In the genomic region with DNA sequence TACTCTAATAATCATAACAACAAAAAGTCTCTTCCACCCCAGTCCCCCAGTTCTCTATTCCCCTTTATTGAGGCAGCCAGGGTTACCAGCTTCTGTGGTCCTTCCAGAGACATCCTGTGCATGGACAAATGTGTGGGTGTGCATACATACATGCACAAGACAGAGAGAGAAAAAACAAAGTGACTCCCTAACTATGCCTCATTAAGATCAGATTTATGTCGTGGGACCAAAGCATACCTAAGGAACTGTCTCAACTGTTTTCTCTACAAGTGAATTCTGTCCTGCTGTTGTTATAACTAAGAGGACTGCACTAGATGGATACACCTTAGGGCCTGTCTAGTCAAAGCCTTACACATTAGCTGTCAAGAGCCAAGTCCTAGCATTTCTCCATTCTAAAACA, we compare ENCODE assay signal across 27 cellular contexts.
DNase-seq lines count a peak whose midpoint lies in the region; ATAC-seq and TF ChIP-seq lines count a peak whose summit lies in the region.
"Had no signal": no experiment of that assay in that cellular context is flagged by ENCODE, and none has a peak within 500 bp of the region (broad histone marks: within the 10 kb centered on the region; RNA-seq: fewer than 3 reads in every experiment).

No MANE protein-coding gene starts in this region.

- no peaks in the 10 kb centered on the region; the same call in 1 of the 2 replicates for H3K36me3 ChIP-seq in Panc1 (ENCODE audit: control insufficient read depth, insufficient read depth, low read length)
- H3K36me3 ChIP-seq: BLaER1, neutrophil, WERI-Rb-1 had no signal

- no peaks in the 10 kb centered on the region for H3K36me3 Mint-ChIP-seq in activated CD4-positive, alpha-beta T cell treated with anti-CD3 and anti-CD28 coated beads, Interleukin-2, amount 10 ng/mL, durations not matched to agents 24 days and 14 days (ENCODE audit: low read depth)
- no peaks in the 10 kb centered on the region for H3K36me3 Mint-ChIP-seq in stimulated activated memory B cell treated with anti-CD40 and anti-IgM and Interleukin-4, amounts not matched to agents 10 μg/mL and 1 μg/mL and 100 μg/mL, for 72 hours

- H3K4me3 Mint-ChIP-seq in activated CD4-positive, alpha-beta T cell treated with anti-CD3 and anti-CD28 coated beads, Interleukin-2, amount 10 ng/mL, durations not matched to agents 24 days and 14 days, result no peak overlapping the region
- H3K4me3 Mint-ChIP-seq in stimulated activated memory B cell treated with anti-CD40 and anti-IgM and Interleukin-4, amounts not matched to agents 10 μg/mL and 1 μg/mL and 100 μg/mL, for 72 hours, result no peak overlapping the region
- H3K4me3 Mint-ChIP-seq: activated CD4-positive, alpha-beta memory T cell treated with anti-CD3 and anti-CD28 coated beads, Interleukin-2, amount 10 ng/mL, durations not matched to agents 7 days and 5 days; activated T-cell treated with anti-CD3 and anti-CD28 coated beads, Interleukin-2, amount 50 U/mL, for 4 hours had no signal

- H3K4me1 Mint-ChIP-seq in activated CD4-positive, alpha-beta T cell treated with anti-CD3 and anti-CD28 coated beads, Interleukin-2, amount 10 ng/mL, durations not matched to agents 24 days and 14 days, result peaks cover 54% of the 10 kb centered on the region
- peaks cover 61% of the 10 kb centered on the region for H3K4me1 Mint-ChIP-seq in stimulated activated memory B cell treated with anti-CD40 and anti-IgM and Interleukin-4, amounts not matched to agents 10 μg/mL and 1 μg/mL and 100 μg/mL, for 72 hours

- peak overlapping the region; percentile 40 for H3K27ac Mint-ChIP-seq in activated CD4-positive, alpha-beta T cell treated with anti-CD3 and anti-CD28 coated beads, Interleukin-2, amount 10 ng/mL, durations not matched to agents 24 days and 14 days
- peak overlapping the region; percentile 59 for H3K27ac Mint-ChIP-seq in stimulated activated memory B cell treated with anti-CD40 and anti-IgM and Interleukin-4, amounts not matched to agents 10 μg/mL and 1 μg/mL and 100 μg/mL, for 72 hours
- H3K27ac Mint-ChIP-seq: activated CD4-positive, alpha-beta memory T cell treated with anti-CD3 and anti-CD28 coated beads, Interleukin-2, amount 10 ng/mL, durations not matched to agents 7 days and 5 days; T-helper 2 cell treated with Interferon-gamma antibody and Interleukin-4, amounts not matched to agents 5 μg/mL and 100 μg/mL, for 36 hours had no signal

- no peaks in the 10 kb centered on the region for H3K27me3 ChIP-seq in Panc1 (ENCODE audit: control insufficient read depth, insufficient read depth, low read length)
- H3K27me3 ChIP-seq: BLaER1, body of pancreas, neutrophil, SJSA1 had no signal

- POLR2A ChIA-PET in Panc1 (lab: Charles Lee), result interaction anchor here (0.6 kb wide), 1 partner anchor 373 kb away, joined by 3 read pairs; no protein-coding TSS in a partner anchor

- H3K4me1 ChIP-seq in Panc1 (ENCODE audit: control insufficient read depth, insufficient read depth, low read length), result peaks cover 49% of the 10 kb centered on the region

- H3K4me3 ChIP-seq in Panc1 (ENCODE audit: low read depth in 2 of 2, low read length in 2 of 2), result no peak overlapping the region
- H3K4me3 ChIP-seq: BLaER1, body of pancreas, PC-9, SJSA1 had no signal

- no TSS peak for BruUV-seq in Panc1 (replicated peaks; lab: Mats Ljungman, UMichigan)

- no peaks in the 10 kb centered on the region for H3K9me3 Mint-ChIP-seq in activated CD4-positive, alpha-beta T cell treated with anti-CD3 and anti-CD28 coated beads, Interleukin-2, amount 10 ng/mL, durations not matched to agents 24 days and 14 days
- H3K9me3 Mint-ChIP-seq in stimulated activated memory B cell treated with anti-CD40 and anti-IgM and Interleukin-4, amounts not matched to agents 10 μg/mL and 1 μg/mL and 100 μg/mL, for 72 hours, result no peaks in the 10 kb centered on the region
- H3K9me3 Mint-ChIP-seq: activated CD4-positive, alpha-beta memory T cell treated with anti-CD3 and anti-CD28 coated beads, Interleukin-2, amount 10 ng/mL, durations not matched to agents 7 days and 5 days; activated T-cell treated with anti-CD3 and anti-CD28 coated beads, Interleukin-2, amount 50 U/mL, for 4 hours; effector memory CD8-positive, alpha-beta T cell; T-helper 2 cell treated with Interferon-gamma antibody and Interleukin-4, amounts not matched to agents 5 μg/mL and 100 μg/mL, for 36 hours had no signal

- in situ Hi-C loops in Panc1 (cut with HindIII; ENCODE audit: low pct_unique_long_range_greater_than_20kb, low sequenced_read_pairs), result loop anchor here (25.0 kb wide), 1 partner anchor 107 kb away; a partner anchor contains a TSS

- H3K27me3 Mint-ChIP-seq in activated CD4-positive, alpha-beta T cell treated with anti-CD3 and anti-CD28 coated beads, Interleukin-2, amount 10 ng/mL, durations not matched to agents 24 days and 14 days, result no peaks in the 10 kb centered on the region
- no peaks in the 10 kb centered on the region for H3K27me3 Mint-ChIP-seq in stimulated activated memory B cell treated with anti-CD40 and anti-IgM and Interleukin-4, amounts not matched to agents 10 μg/mL and 1 μg/mL and 100 μg/mL, for 72 hours
- H3K27me3 Mint-ChIP-seq: activated CD4-positive, alpha-beta memory T cell treated with anti-CD3 and anti-CD28 coated beads, Interleukin-2, amount 10 ng/mL, durations not matched to agents 7 days and 5 days; effector memory CD8-positive, alpha-beta T cell had no signal

- TF ChIP-seq CTCF in Panc1 (IDR thresholded peaks at IDR 0.05), result no peak

- intact Hi-C loops in activated CD4-positive, alpha-beta T cell treated with anti-CD3 and anti-CD28 coated beads, Interleukin-2, amount 10 ng/mL, durations not matched to agents 24 days and 14 days (cut with micrococcal nuclease), result no loop called here
- intact Hi-C loops in Panc1 (cut with micrococcal nuclease; ENCODE audit: unreplicated experiment), result loop anchor here (2.0 kb wide), 1 partner anchor 115 kb away; no protein-coding TSS in a partner anchor

- ATAC-seq in Panc1, result no peak
- no peak for ATAC-seq in stimulated activated memory B cell treated with anti-CD40 and anti-IgM and Interleukin-4, amounts not matched to agents 10 μg/mL and 1 μg/mL and 100 μg/mL, for 72 hours
- ATAC-seq in HG02870 (IDR thresholded peaks at IDR 0.05; ENCODE audit: unreplicated experiment), result no peak
- ATAC-seq: activated T-cell treated with anti-CD3 and anti-CD28 coated beads, Interleukin-2, amount 50 U/mL, for 4 hours; body of pancreas; effector memory CD8-positive, alpha-beta T cell; left lobe of liver had no signal

- CTCF ChIA-PET in Panc1 (lab: Charles Lee), result no interaction called here

- no peak for DNase-seq in activated CD4-positive, alpha-beta T cell treated with anti-CD3 and anti-CD28 coated beads, Interleukin-2, amount 10 ng/mL, durations not matched to agents 24 days and 14 days
- no peak for DNase-seq in activated CD4-positive, alpha-beta T cell treated with anti-CD3 and anti-CD28 coated beads, Interleukin-2, amount 50 U/mL, for 48 hours
- DNase-seq in Panc1 (ENCODE audit: low read depth, low spot score) (no peak), kidney glomerular epithelial cell (lab: John Stamatoyannopoulos, UW) (peak; percentile 26), NCI-H510A (lab: John Stamatoyannopoulos, UW) (no peak)
- no peak for DNase-seq in stimulated activated naive CD4-positive, alpha-beta T cell treated with Interleukin-2 at 50 U/mL for 16 hours (lab: John Stamatoyannopoulos, UW)
- DNase-seq: 8988T; activated CD4-positive, alpha-beta memory T cell treated with anti-CD3 and anti-CD28 coated beads, Interleukin-2, amount 10 ng/mL, durations not matched to agents 7 days and 5 days; activated naive CD4-positive, alpha-beta T cell treated with anti-CD3 and anti-CD28 coated beads, Interleukin-2, amount 50 U/mL, for 16 hours; activated T-cell treated with anti-CD3 and anti-CD28 coated beads, Interleukin-2, amount 50 U/mL, for 4 hours; body of pancreas; effector memory CD8-positive, alpha-beta T cell; GDM1; GOT3; KG1; NCI-H187; NCI-H82; PC-9; stimulated activated CD4-positive, alpha-beta T cell treated with anti-CD3 and anti-CD28 coated beads, Interleukin-4, amount 100 ng/mL, for 24 hours; WERI-Rb-1 had no signal

- H3K9me3 ChIP-seq in Panc1 (ENCODE audit: control insufficient read depth, insufficient read depth, low read depth, low read length), result no peaks in the 10 kb centered on the region
- H3K9me3 ChIP-seq: BLaER1, body of pancreas, neutrophil, SJSA1 had no signal

- 0 out of 2 replicates have a peak overlapping the region, but pooled peaks have one; percentile 34 for H3K27ac ChIP-seq in Panc1 (ENCODE audit: low read length)
- H3K27ac ChIP-seq: BLaER1, body of pancreas, neutrophil, PC-9, SJSA1, WERI-Rb-1 had no signal
